In genomic region chr20:49166534-49167449, GRCh38 we compare ENCODE assay signal across 9 cellular contexts. TPM values are rescaled to one million over a fixed set of nuclear protein-coding genes. Genes with fewer than 3 reads are reported as not detected.
DNase-seq lines count a peak whose midpoint lies in the region; ATAC-seq and TF ChIP-seq lines count a peak whose summit lies in the region.
"Had no signal": no experiment of that assay in that cellular context is flagged by ENCODE, and none has a peak within 500 bp of the region (broad histone marks: within the 10 kb centered on the region; RNA-seq: fewer than 3 reads in every experiment).

No MANE protein-coding gene starts in this region.

- DNase-seq in T-cell (no peak), nephron progenitor cell (no peak), COLO829 (ENCODE audit: low spot score) (no peak), sciatic nerve (ENCODE audit: low spot score) (no peak), AG08395 (ENCODE audit: low spot score) (no peak), brain microvascular endothelial cell (no peak)
- DNase-seq: NCI-H69 had no signal

- H3K4me1 Mint-ChIP-seq in T-cell (peaks cover 62 to 64% (median 64%) of the 10 kb centered on the region in 3 donors), nephron progenitor cell (peaks cover 15% of the 10 kb centered on the region)

- H3K4me3 Mint-ChIP-seq in T-cell (peak overlapping the region in 1 of 3 donors; percentile 20), nephron progenitor cell (no peak overlapping the region)

- POLR2A ChIA-PET in T-cell (lab: Charles Lee) = no interaction called here

- no peaks in the 10 kb centered on the region for H3K27me3 ChIP-seq in brain microvascular endothelial cell (replicated peaks)

- ATAC-seq in GM18511 (IDR thresholded peaks at IDR 0.05; ENCODE audit: unreplicated experiment) (peak; percentile 69), GM21529 (IDR thresholded peaks at IDR 0.05; ENCODE audit: unreplicated experiment) (peak; percentile 79), T-cell (replicated peaks in 1 of 4) (no peak), sciatic nerve (no peak)

- H3K27me3 Mint-ChIP-seq in T-cell (no peaks in the 10 kb centered on the region), nephron progenitor cell (ENCODE audit: low read depth, poor library complexity) (no peaks in the 10 kb centered on the region)

- peaks cover 2% of the 10 kb centered on the region for H3K36me3 ChIP-seq in brain microvascular endothelial cell (replicated peaks)

- intact Hi-C loops in sciatic nerve (cut with DNase I) = no loop called here

- peaks cover 22% of the 10 kb centered on the region for H3K36me3 Mint-ChIP-seq in T-cell
- peaks cover 41% of the 10 kb centered on the region for H3K36me3 Mint-ChIP-seq in nephron progenitor cell (ENCODE audit: low read depth)

- CTCF ChIA-PET in T-cell (lab: Charles Lee) = interaction anchor here (1.3 kb wide), 2 partner anchors 34 to 50 kb away, joined by 3 read pairs; no protein-coding TSS in a partner anchor

- TF ChIP-seq CTCF in nephron progenitor cell (IDR thresholded peaks at IDR 0.05) = no peak
- TF ChIP-seq CTCF in brain microvascular endothelial cell (IDR thresholded peaks at IDR 0.05; ENCODE audit: low read depth, low read length, missing control alignments) = no peak

- H3K9me3 Mint-ChIP-seq in T-cell = no peaks in the 10 kb centered on the region
- H3K9me3 Mint-ChIP-seq in nephron progenitor cell = no peaks in the 10 kb centered on the region

- in situ Hi-C loops in brain microvascular endothelial cell (cut with HindIII; ENCODE audit: low pct_ligation_motif_present, low sequenced_read_pairs) = no loop called here

- no peak overlapping the region for H3K4me3 ChIP-seq in brain microvascular endothelial cell (ENCODE audit: low read depth, low read length)

- H3K27ac Mint-ChIP-seq in T-cell = peak overlapping the region; percentile 62 to 83
- peak overlapping the region; percentile 33 for H3K27ac Mint-ChIP-seq in nephron progenitor cell

- H3K27ac ChIP-seq in brain microvascular endothelial cell = no peak overlapping the region

RNA-seq across cellular contexts. Expression of gene STAU1, which starts 21.3 kb away (rescaled TPM):
- total RNA-seq in T-cell (10 to 100 TPM; 39.3 to 52.8 (median 43.6) TPM), sciatic nerve (71.7 TPM)

RNA-seq across cellular contexts. Expression of gene DDX27, which starts 52.4 kb away (rescaled TPM):
- 10 to 100 TPM; 57.7 to 92.3 (median 59.2) TPM for total RNA-seq in T-cell
- 31.2 TPM for total RNA-seq in sciatic nerve

Comparison
In these comparisons a context has a peak if more than half of its experiments do, and no peak if none do; other contexts are left out.
1. ATAC-seq: peak in GM18511 (single experiment) and GM21529 (single experiment); none in T-cell (0 of 4) and sciatic nerve (single experiment).